In genomic region chr3:124761250-124761796, GRCh38 we compare ENCODE assay signal across 8 cellular contexts. TPM values are rescaled to one million over a fixed set of nuclear protein-coding genes. Genes with fewer than 3 reads are reported as not detected.
DNase-seq lines count a peak whose midpoint lies in the region; ATAC-seq and TF ChIP-seq lines count a peak whose summit lies in the region.

No MANE protein-coding gene starts in this region.

- no peaks in the 10 kb centered on the region for H3K36me3 ChIP-seq in OCI-LY3 (replicated peaks; ENCODE audit: low read depth, low read length)

- peaks cover 4 to 7% (median 5%) of the 10 kb centered on the region in 3 donors for H3K4me1 Mint-ChIP-seq in naive B cell

- ATAC-seq in naive B cell (ENCODE audit: low read depth in 2 of 2) (peak; percentile 54 to 74), GM19397 (IDR thresholded peaks at IDR 0.05; ENCODE audit: unreplicated experiment) (no peak)

- no peaks in the 10 kb centered on the region for H3K36me3 Mint-ChIP-seq in naive B cell

- peak overlapping the region; percentile 93; the same call in 1 of the 2 replicates for H2AFZ ChIP-seq in OCI-LY3 (ENCODE audit: low read depth, low read length)

- no peak overlapping the region for H3K27ac ChIP-seq in OCI-LY3 (ENCODE audit: low read length)

- H3K4me1 ChIP-seq in OCI-LY3 (ENCODE audit: low read length), result peaks cover 16% of the 10 kb centered on the region

- peak; percentile 88 for DNase-seq in EH (ENCODE audit: low read depth)
- DNase-seq in HuH-7 (ENCODE audit: low spot score), result peak; percentile 79
- DNase-seq in activated T-cell treated with anti-CD3 and anti-CD28 coated beads for 1 hour (ENCODE audit: low read depth), result peak; percentile 79
- DNase-seq in erythroblast (lab: John Stamatoyannopoulos, UW), result peak; percentile 70 to 87
- peak; percentile 48 for DNase-seq in naive B cell
- DNase-seq in stimulated activated CD8-positive, alpha-beta memory T cell treated with anti-CD3 and anti-CD28 coated beads, Interleukin-4, amount 100 ng/mL, for 48 hours, result peak; percentile 90

- H4K20me1 ChIP-seq in OCI-LY3 (ENCODE audit: insufficient read depth, low read length), result no peaks in the 10 kb centered on the region

- H3K9me3 Mint-ChIP-seq in naive B cell, result no peaks in the 10 kb centered on the region

- H3K27me3 ChIP-seq in OCI-LY3 (ENCODE audit: low read depth, low read length), result no peaks in the 10 kb centered on the region

- H3K4me3 ChIP-seq in OCI-LY3 (ENCODE audit: low read length), result peak overlapping the region; percentile 76

- no peak for TF ChIP-seq POLR2A in erythroblast (IDR thresholded peaks at IDR 0.05; ENCODE audit: low read length)

- no peaks in the 10 kb centered on the region for H3K9me3 ChIP-seq in OCI-LY3 (ENCODE audit: insufficient read depth, low read length)

- peak; percentile 94 for TF ChIP-seq CTCF in OCI-LY3 (IDR thresholded peaks at IDR 0.05; ENCODE audit: low read depth, low read length)

- no peak overlapping the region for H3K27ac Mint-ChIP-seq in naive B cell

- peak overlapping the region in 6 of 8 donors; percentile 23 to 73 (median 45) for H3K4me3 Mint-ChIP-seq in naive B cell

- H3K4me2 ChIP-seq in OCI-LY3 (ENCODE audit: low read length), result peak overlapping the region; percentile 95

- peak overlapping the region; percentile 54 for H3K9ac ChIP-seq in OCI-LY3 (ENCODE audit: low read length)

- H3K79me2 ChIP-seq in OCI-LY3 (ENCODE audit: low read length), result no peaks in the 10 kb centered on the region

- H3K27me3 Mint-ChIP-seq in naive B cell, result peaks cover 0 to 37% (median 33%) of the 10 kb centered on the region in 3 donors

RNA-seq across cellular contexts. Expression of gene UMPS, which starts 31.1 kb away (rescaled TPM):
- 10 to 100 TPM; 10.9 to 28.7 (median 23.9) TPM for polyA plus RNA-seq in naive B cell (ENCODE audit: low read depth in 6 of 6)
